In the genomic region with DNA sequence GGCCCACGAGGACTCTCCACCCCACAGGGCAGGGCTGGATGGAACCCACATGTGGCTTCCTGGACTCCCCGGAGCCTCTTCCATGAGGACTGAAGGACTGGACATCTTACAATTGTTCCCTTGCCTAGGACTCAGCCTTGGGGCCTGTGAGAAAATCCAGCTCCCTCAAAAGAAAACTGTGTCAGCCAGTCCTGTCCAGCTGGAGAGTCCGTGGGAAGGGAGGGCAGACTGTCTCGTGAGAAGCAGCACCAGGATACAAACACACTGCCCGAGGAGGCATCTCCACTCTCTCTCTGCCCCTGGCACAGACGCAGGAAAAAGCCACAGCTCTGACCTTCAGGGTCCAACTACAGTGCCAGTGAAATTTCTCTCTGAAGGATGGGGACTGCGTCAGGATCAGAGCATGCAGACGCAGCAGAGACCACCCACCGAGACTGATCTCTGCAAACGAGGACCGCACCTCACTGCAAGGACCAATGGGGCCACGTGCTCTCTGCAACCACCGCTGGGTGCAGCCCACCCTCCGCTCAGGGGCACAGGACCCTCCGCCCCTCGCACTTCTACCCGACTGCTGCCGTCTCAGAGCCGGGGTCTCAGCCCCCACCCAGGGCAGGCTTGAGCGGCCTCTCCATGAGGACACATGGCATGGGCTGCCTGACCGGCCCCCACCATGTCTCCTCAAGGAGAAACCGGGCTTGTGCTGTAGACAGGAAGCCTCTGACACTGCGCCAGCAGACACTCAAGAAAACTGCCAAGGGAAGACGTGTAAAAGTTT, we compare ENCODE assay signal across 26 cellular contexts.
"Had no signal": no experiment of that assay in that cellular context is flagged by ENCODE, and none has a peak within 500 bp of the region (broad histone marks: within the 10 kb centered on the region; RNA-seq: fewer than 3 reads in every experiment).

No MANE protein-coding gene starts in this region.

- ATAC-seq: left cardiac atrium; left lobe of liver; lower lobe of right lung; naive thymus-derived CD4-positive, alpha-beta T cell; natural killer cell treated with Interleukin-12 subunit alpha and Interleukin-12 subunit beta and Interleukin-15 and Interleukin-18, amount 100 ng/mL, for 72 hours; sciatic nerve; stimulated activated memory B cell treated with anti-CD40 and anti-IgM and Interleukin-4, amounts not matched to agents 10 μg/mL and 1 μg/mL and 100 μg/mL, for 72 hours; stimulated activated naive CD8-positive, alpha-beta T cell treated with anti-CD3 and anti-CD28 coated beads, Interleukin-15, amount 100 ng/mL, for 72 hours had no signal

- H3K27ac ChIP-seq: lower lobe of right lung, ovary, right atrium auricular region, skin epidermis, spleen, tibial nerve, uterus had no signal

- DNase-seq: hippocampal formation; kidney glomerular epithelial cell; left cardiac atrium; lower lobe of right lung; mammary epithelial cell; mesendoderm; naive thymus-derived CD4-positive, alpha-beta T cell; ovary; spleen; stimulated activated CD4-positive, alpha-beta T cell treated with anti-CD3 and anti-CD28 coated beads, Interleukin-2, amount 100 ng/mL, for 48 hours; stimulated activated CD4-positive, alpha-beta T cell treated with anti-CD3 and anti-CD28 coated beads, Interleukin-4, amount 100 ng/mL, for 4 hours; stimulated activated CD8-positive, alpha-beta memory T cell treated with anti-CD3 and anti-CD28 coated beads, Interleukin-4, amount 100 ng/mL, for 48 hours; stimulated activated naive CD4-positive, alpha-beta T cell treated with Interleukin-2 at 50 U/mL for 16 hours; stimulated activated naive CD8-positive, alpha-beta T cell treated with anti-CD3 and anti-CD28 coated beads, Interleukin-15, amount 100 ng/mL, for 72 hours; uterus had no signal

- H3K27me3 ChIP-seq: ovary, right atrium auricular region, spleen, tibial nerve, uterus had no signal

- H3K27me3 Mint-ChIP-seq: naive thymus-derived CD4-positive, alpha-beta T cell; natural killer cell treated with Interleukin-12 subunit alpha and Interleukin-12 subunit beta and Interleukin-15 and Interleukin-18, amount 100 ng/mL, for 72 hours; progenitor cell of endocrine pancreas; stimulated activated memory B cell treated with anti-CD40 and anti-IgM and Interleukin-4, amounts not matched to agents 10 μg/mL and 1 μg/mL and 100 μg/mL, for 72 hours; stimulated activated naive CD8-positive, alpha-beta T cell treated with anti-CD3 and anti-CD28 coated beads, Interleukin-15, amount 100 ng/mL, for 72 hours; type B pancreatic cell had no signal

- H3K36me3 Mint-ChIP-seq: mesothelial cell of epicardium; natural killer cell treated with Interleukin-12 subunit alpha and Interleukin-12 subunit beta and Interleukin-15 and Interleukin-18, amount 100 ng/mL, for 72 hours; stimulated activated memory B cell treated with anti-CD40 and anti-IgM and Interleukin-4, amounts not matched to agents 10 μg/mL and 1 μg/mL and 100 μg/mL, for 72 hours had no signal

- H3K4me3 ChIP-seq: lower lobe of right lung, ovary, right atrium auricular region, skin epidermis, spleen, tibial nerve, uterus had no signal

- H3K27ac Mint-ChIP-seq: mesothelial cell of epicardium; naive thymus-derived CD4-positive, alpha-beta T cell; natural killer cell treated with Interleukin-12 subunit alpha and Interleukin-12 subunit beta and Interleukin-15 and Interleukin-18, amount 100 ng/mL, for 72 hours; progenitor cell of endocrine pancreas; stimulated activated memory B cell treated with anti-CD40 and anti-IgM and Interleukin-4, amounts not matched to agents 10 μg/mL and 1 μg/mL and 100 μg/mL, for 72 hours; stimulated activated naive CD8-positive, alpha-beta T cell treated with anti-CD3 and anti-CD28 coated beads, Interleukin-15, amount 100 ng/mL, for 72 hours; type B pancreatic cell had no signal

- H3K9me3 Mint-ChIP-seq: mesothelial cell of epicardium; natural killer cell treated with Interleukin-12 subunit alpha and Interleukin-12 subunit beta and Interleukin-15 and Interleukin-18, amount 100 ng/mL, for 72 hours; stimulated activated memory B cell treated with anti-CD40 and anti-IgM and Interleukin-4, amounts not matched to agents 10 μg/mL and 1 μg/mL and 100 μg/mL, for 72 hours; stimulated activated naive CD8-positive, alpha-beta T cell treated with anti-CD3 and anti-CD28 coated beads, Interleukin-15, amount 100 ng/mL, for 72 hours; type B pancreatic cell had no signal

- H3K9me3 ChIP-seq: lower lobe of right lung, ovary, right atrium auricular region, spleen, tibial nerve, uterus had no signal

- H3K36me3 ChIP-seq: ovary, uterus had no signal

- H3K4me1 Mint-ChIP-seq: naive thymus-derived CD4-positive, alpha-beta T cell; stimulated activated memory B cell treated with anti-CD40 and anti-IgM and Interleukin-4, amounts not matched to agents 10 μg/mL and 1 μg/mL and 100 μg/mL, for 72 hours; stimulated activated naive CD8-positive, alpha-beta T cell treated with anti-CD3 and anti-CD28 coated beads, Interleukin-15, amount 100 ng/mL, for 72 hours had no signal

- FAIRE-seq: keratinocyte had no signal

- H3K4me3 Mint-ChIP-seq: mesothelial cell of epicardium; naive thymus-derived CD4-positive, alpha-beta T cell; natural killer cell treated with Interleukin-12 subunit alpha and Interleukin-12 subunit beta and Interleukin-15 and Interleukin-18, amount 100 ng/mL, for 72 hours; stimulated activated memory B cell treated with anti-CD40 and anti-IgM and Interleukin-4, amounts not matched to agents 10 μg/mL and 1 μg/mL and 100 μg/mL, for 72 hours; stimulated activated naive CD8-positive, alpha-beta T cell treated with anti-CD3 and anti-CD28 coated beads, Interleukin-15, amount 100 ng/mL, for 72 hours; type B pancreatic cell had no signal

- H3K4me1 ChIP-seq: lower lobe of right lung, right atrium auricular region, spleen, tibial nerve, uterus had no signal
